13 cellular contexts compared by ENCODE assay signal in genomic region chr12:75236206-75236605, GRCh38.
"Had no signal": no experiment of that assay in that cellular context is flagged by ENCODE, and none has a peak within 500 bp of the region (broad histone marks: within the 10 kb centered on the region; RNA-seq: fewer than 3 reads in every experiment).

No MANE protein-coding gene starts in this region.

- H3K27ac ChIP-seq: ascending aorta, hepatocyte, neural progenitor cell, ovary, suprapubic skin had no signal

- DNase-seq: activated CD4-positive, alpha-beta T cell treated with anti-CD3 and anti-CD28 coated beads for 1 hour; activated CD4-positive, alpha-beta T cell treated with anti-CD3 and anti-CD28 coated beads, Interleukin-2, amount 50 U/mL, for 4 hours; activated naive CD4-positive, alpha-beta T cell treated with anti-CD3 and anti-CD28 coated beads for 36 hours; activated T-cell treated with anti-CD3 and anti-CD28 coated beads for 4 hours; endodermal cell; islet precursor cell; naive B cell; ovary; trophoblast cell had no signal
